Comparison of ENCODE assay signal across 9 cellular contexts in the genomic region with DNA sequence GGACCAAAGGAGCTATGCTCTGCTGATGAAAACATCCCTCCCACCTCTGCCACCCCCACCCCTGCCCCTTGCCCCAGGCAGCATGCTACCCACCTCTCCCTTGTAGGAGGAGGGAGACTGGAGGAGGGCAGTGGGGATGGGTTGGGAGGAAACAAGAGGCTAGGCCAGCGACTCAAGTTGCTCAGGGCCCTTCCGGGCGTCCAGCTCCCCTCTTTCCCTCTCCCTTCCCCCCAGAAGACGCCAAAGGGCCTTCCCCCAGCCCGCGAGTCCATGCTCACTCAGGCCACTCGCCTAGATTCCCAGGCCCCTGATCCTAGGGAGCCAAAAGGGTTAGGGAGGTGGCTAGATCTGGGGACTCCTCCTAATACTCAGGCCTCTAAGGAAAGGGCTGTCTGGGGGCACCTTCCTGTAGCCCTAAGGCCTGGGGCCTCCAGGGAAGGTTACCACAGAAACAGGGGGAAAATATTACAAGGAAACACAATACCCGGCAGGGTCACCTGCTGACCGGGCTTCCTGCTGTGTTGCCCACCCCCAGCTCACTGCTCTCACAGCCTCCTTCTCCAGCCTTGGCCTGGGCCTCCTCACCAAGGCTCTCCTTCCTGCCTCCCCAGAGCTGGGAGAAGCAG. TPM values are rescaled to one million over a fixed set of nuclear protein-coding genes. Genes with fewer than 3 reads are reported as not detected.
DNase-seq lines count a peak whose midpoint lies in the region; ATAC-seq and TF ChIP-seq lines count a peak whose summit lies in the region.
"Had no signal": no experiment of that assay in that cellular context is flagged by ENCODE, and none has a peak within 500 bp of the region (broad histone marks: within the 10 kb centered on the region; RNA-seq: fewer than 3 reads in every experiment).

No MANE protein-coding gene starts in this region.

- peak overlapping the region; percentile 81 for H3K4me3 ChIP-seq in brain microvascular endothelial cell (ENCODE audit: low read depth, low read length)
- H3K4me3 ChIP-seq in thyroid gland (replicated peaks in 1 of 3): peak overlapping the region in 1 of 3 donors; percentile 82

- 13 to 18% methylated on average over 8 of the region's 9 CpGs for WGBS in thyroid gland, 2 donors

- H3K4me1 Mint-ChIP-seq in activated CD4-positive, alpha-beta T cell treated with anti-CD3 and anti-CD28 coated beads for 36 hours: peaks cover 62% of the 10 kb centered on the region

- TF ChIP-seq CTCF in brain microvascular endothelial cell (IDR thresholded peaks at IDR 0.05; ENCODE audit: low read depth, low read length, missing control alignments) (no peak), thyroid gland (IDR thresholded peaks at IDR 0.05) (no peak)

- POLR2A ChIA-PET in activated CD4-positive, alpha-beta T cell treated with anti-CD3 and anti-CD28 coated beads for 36 hours (lab: Charles Lee): interaction anchor here (1.1 to 7.3 kb wide), 2 partner anchors 9 to 17 kb away, joined by 3 to 90 read pairs; no protein-coding TSS in a partner anchor

- no peak for DNase-seq in activated CD4-positive, alpha-beta T cell treated with anti-CD3 and anti-CD28 coated beads for 36 hours
- DNase-seq in activated CD4-positive, alpha-beta T cell treated with anti-CD3 and anti-CD28 coated beads for 48 hours: no peak
- DNase-seq in brain microvascular endothelial cell (no peak), lung microvascular endothelial cell (ENCODE audit: low read depth in 2 of 2) (peak; percentile 81 to 87), thyroid gland (peak; percentile 72 to 81), SIG-M5 treated with dmso at 0.1 percent for 504 hours (lab: John Stamatoyannopoulos, UW; ENCODE audit: unreplicated experiment) (no peak), D341Med (ENCODE audit: low spot score) (no peak)
- no peak for DNase-seq in stimulated activated CD4-positive, alpha-beta T cell treated with anti-CD3 and anti-CD28 coated beads, Interleukin-2, amount 100 ng/mL, for 24 hours
- DNase-seq: stimulated activated CD4-positive, alpha-beta T cell treated with anti-CD3 and anti-CD28 coated beads, Interleukin-4, amount 100 ng/mL, for 24 hours had no signal

- H3K9me3 ChIP-seq in thyroid gland: no peaks in the 10 kb centered on the region

- TF ChIP-seq POLR2A in thyroid gland (IDR thresholded peaks at IDR 0.05): no peak

- H3K36me3 ChIP-seq in brain microvascular endothelial cell (replicated peaks): peaks cover 4% of the 10 kb centered on the region
- H3K36me3 ChIP-seq in thyroid gland: no peaks in the 10 kb centered on the region

- H3K27me3 Mint-ChIP-seq in activated CD4-positive, alpha-beta T cell treated with anti-CD3 and anti-CD28 coated beads for 36 hours: no peaks in the 10 kb centered on the region

- H3K4me3 Mint-ChIP-seq in activated CD4-positive, alpha-beta T cell treated with anti-CD3 and anti-CD28 coated beads for 36 hours: peak overlapping the region; percentile 94

- intact Hi-C loops in activated CD4-positive, alpha-beta T cell treated with anti-CD3 and anti-CD28 coated beads for 36 hours (cut with DNase I, micrococcal nuclease): loop anchor here (10.0 kb wide), 2 partner anchors 422 to 542 kb away; no protein-coding TSS in a partner anchor
- intact Hi-C loops in thyroid gland (cut with DNase I): no loop called here

- H3K27me3 ChIP-seq in brain microvascular endothelial cell (replicated peaks) (no peaks in the 10 kb centered on the region), thyroid gland (no peaks in the 10 kb centered on the region)

- H3K36me3 Mint-ChIP-seq in activated CD4-positive, alpha-beta T cell treated with anti-CD3 and anti-CD28 coated beads for 36 hours (ENCODE audit: low read depth): peaks cover 70% of the 10 kb centered on the region

- no peak for ATAC-seq in activated CD4-positive, alpha-beta T cell treated with anti-CD3 and anti-CD28 coated beads for 36 hours

- peaks cover 53 to 80% of the 10 kb centered on the region in 2 donors for H3K4me1 ChIP-seq in thyroid gland

- H3K27ac ChIP-seq in brain microvascular endothelial cell (peak overlapping the region; percentile 16), thyroid gland (peak overlapping the region; percentile 94 to 98 (median 98))

- CTCF ChIA-PET in activated CD4-positive, alpha-beta T cell treated with anti-CD3 and anti-CD28 coated beads for 36 hours (lab: Charles Lee): interaction anchor here (0.7 to 7.1 kb wide), 9 partner anchors 10 to 148 kb away, joined by 3 to 117 read pairs (median 8); no protein-coding TSS in a partner anchor

- peaks cover 3% of the 10 kb centered on the region for H3K9me3 Mint-ChIP-seq in activated CD4-positive, alpha-beta T cell treated with anti-CD3 and anti-CD28 coated beads for 36 hours (ENCODE audit: low read depth)

- peak overlapping the region; percentile 98 for H3K27ac Mint-ChIP-seq in activated CD4-positive, alpha-beta T cell treated with anti-CD3 and anti-CD28 coated beads for 36 hours

- in situ Hi-C loops in brain microvascular endothelial cell (cut with HindIII; ENCODE audit: low pct_ligation_motif_present, low sequenced_read_pairs): no loop called here

RNA-seq across cellular contexts. Expression of a gene that starts 2.9 kb away (rescaled TPM):
- total RNA-seq in activated CD4-positive, alpha-beta T cell treated with anti-CD3 and anti-CD28 coated beads for 36 hours: 100 to 1,000 TPM; 331 to 385 TPM
- total RNA-seq in lung microvascular endothelial cell: 30.5 and 31.7 TPM in 2 replicates
- total RNA-seq in thyroid gland: 10 to 100 TPM; 44.5 to 61.9 (median 52.6) TPM

RNA-seq across cellular contexts. Expression of a gene that starts 43.7 kb away (rescaled TPM):
- 1 to 10 TPM; 5.9 to 8.5 TPM for total RNA-seq in activated CD4-positive, alpha-beta T cell treated with anti-CD3 and anti-CD28 coated beads for 36 hours
- total RNA-seq in lung microvascular endothelial cell (10.1 and 12.6 TPM in 2 replicates), thyroid gland (100 to 1,000 TPM in 3 of 4 donors, 10 to 100 TPM in 1; 59.3 to 276 (median 187) TPM)

RNA-seq across cellular contexts. Expression of a gene that starts 58.1 kb away (rescaled TPM):
- total RNA-seq in activated CD4-positive, alpha-beta T cell treated with anti-CD3 and anti-CD28 coated beads for 36 hours: under 1 TPM; 0.43 to 0.83 TPM
- total RNA-seq in lung microvascular endothelial cell (7.1 and 11.8 TPM in 2 replicates), thyroid gland (100 to 1,000 TPM in 2 of 4 donors, 10 to 100 TPM in 2; 87.3 to 178 (median 125) TPM)

Comparison
In these comparisons a context has a peak if more than half of its experiments do, and no peak if none do; other contexts are left out.
1. DNase-seq: peak in lung microvascular endothelial cell (2 of 2) and thyroid gland (2 of 2); none in activated CD4-positive, alpha-beta T cell treated with anti-CD3 and anti-CD28 coated beads for 36 hours (single experiment), activated CD4-positive, alpha-beta T cell treated with anti-CD3 and anti-CD28 coated beads for 48 hours (single experiment), brain microvascular endothelial cell (single experiment), SIG-M5 treated with dmso at 0.1 percent for 504 hours (single experiment), D341Med (single experiment) and stimulated activated CD4-positive, alpha-beta T cell treated with anti-CD3 and anti-CD28 coated beads, Interleukin-2, amount 100 ng/mL, for 24 hours (0 of 2).
2. RNA of a gene that starts 2.9 kb away (total RNA-seq): 331 to 385 TPM in activated CD4-positive, alpha-beta T cell treated with anti-CD3 and anti-CD28 coated beads for 36 hours; 44.5 to 61.9 TPM in thyroid gland and 30.5 to 31.7 TPM in lung microvascular endothelial cell; every median in the first group is over 4 times any median in the second.